Comparison of ENCODE assay signal across 1 cellular context in genomic region chr9:113468716-113469448, GRCh38.
TF ChIP-seq lines count a peak whose summit lies in the region.

No MANE protein-coding gene starts in this region.

TF ChIP-seq in SK-N-SH, 30 proteins besides CTCF, POLR2A, EP300 and RAD21 (continued from another document):
- no peak for TF ChIP-seq USF1 (IDR thresholded peaks at IDR 0.05; ENCODE audit: borderline replicate concordance, low read depth)
- TF ChIP-seq FOXM1 (IDR thresholded peaks at IDR 0.05; ENCODE audit: low read depth), result no peak
- no peak; the same call in 1 of the 2 replicates for TF ChIP-seq USF2 (IDR thresholded peaks at IDR 0.05; ENCODE audit: borderline replicate concordance, low read depth, low read length)
- no peak for TF ChIP-seq MEF2A (IDR thresholded peaks at IDR 0.05; ENCODE audit: borderline replicate concordance, low read depth)
- TF ChIP-seq MXI1 (IDR thresholded peaks at IDR 0.05; ENCODE audit: low read depth, low read length), result peak; percentile 96
- TF ChIP-seq IRF3 (IDR thresholded peaks at IDR 0.05; ENCODE audit: low read depth, low read length), result no peak
- peak; percentile 72 for TF ChIP-seq RCOR1 (IDR thresholded peaks at IDR 0.05; ENCODE audit: low read length)
- TF ChIP-seq FOXJ3 (CRISPR knock-in tag; IDR thresholded peaks at IDR 0.05), result peak; percentile 43; the same call in 1 of the 2 replicates
- peak; percentile 5; the same call in 1 of the 2 replicates for TF ChIP-seq TCF12 (IDR thresholded peaks at IDR 0.05)
- TF ChIP-seq GATA2 (CRISPR knock-in tag; IDR thresholded peaks at IDR 0.05), result no peak
- no peak for TF ChIP-seq ZBTB33 (IDR thresholded peaks at IDR 0.05; ENCODE audit: borderline replicate concordance, low read depth)
- TF ChIP-seq RXRA (IDR thresholded peaks at IDR 0.05; ENCODE audit: borderline replicate concordance, low read depth), result no peak
- no peak for TF ChIP-seq GABPA (IDR thresholded peaks at IDR 0.05; ENCODE audit: low read depth)
- TF ChIP-seq POLR2AphosphoS5 (IDR thresholded peaks at IDR 0.05; ENCODE audit: low read depth, low read length), result no peak
- TF ChIP-seq JUND (IDR thresholded peaks at IDR 0.05), result no peak
- TF ChIP-seq TAF1 (IDR thresholded peaks at IDR 0.05; ENCODE audit: borderline replicate concordance, low read depth, low read length), result no peak
- no peak for TF ChIP-seq REST (IDR thresholded peaks at IDR 0.05; ENCODE audit: low read depth, low read length)
- TF ChIP-seq CHD2 (IDR thresholded peaks at IDR 0.05; ENCODE audit: low read length, partially characterized antibody), result no peak
- no peak for TF ChIP-seq TEAD4 (IDR thresholded peaks at IDR 0.05; ENCODE audit: borderline replicate concordance, insufficient read depth)
- no peak for TF ChIP-seq YY1 (IDR thresholded peaks at IDR 0.05; ENCODE audit: low read depth)
- no peak for TF ChIP-seq ELF1 (IDR thresholded peaks at IDR 0.05)
- TF ChIP-seq SMC3 (IDR thresholded peaks at IDR 0.05; ENCODE audit: low read depth, low read length), result no peak
- TF ChIP-seq EZH2phosphoT487 (IDR thresholded peaks at IDR 0.05; ENCODE audit: borderline replicate concordance, low read depth), result no peak
- no peak for TF ChIP-seq NRF1 (IDR thresholded peaks at IDR 0.05; ENCODE audit: low read depth, low read length)
- no peak for TF ChIP-seq PBX3 (IDR thresholded peaks at IDR 0.05)
- TF ChIP-seq SIN3A (IDR thresholded peaks at IDR 0.05; ENCODE audit: borderline replicate concordance, low read depth, low read length), result no peak
- TF ChIP-seq NFIC (IDR thresholded peaks at IDR 0.05; ENCODE audit: borderline replicate concordance), result no peak
